In the genomic region with DNA sequence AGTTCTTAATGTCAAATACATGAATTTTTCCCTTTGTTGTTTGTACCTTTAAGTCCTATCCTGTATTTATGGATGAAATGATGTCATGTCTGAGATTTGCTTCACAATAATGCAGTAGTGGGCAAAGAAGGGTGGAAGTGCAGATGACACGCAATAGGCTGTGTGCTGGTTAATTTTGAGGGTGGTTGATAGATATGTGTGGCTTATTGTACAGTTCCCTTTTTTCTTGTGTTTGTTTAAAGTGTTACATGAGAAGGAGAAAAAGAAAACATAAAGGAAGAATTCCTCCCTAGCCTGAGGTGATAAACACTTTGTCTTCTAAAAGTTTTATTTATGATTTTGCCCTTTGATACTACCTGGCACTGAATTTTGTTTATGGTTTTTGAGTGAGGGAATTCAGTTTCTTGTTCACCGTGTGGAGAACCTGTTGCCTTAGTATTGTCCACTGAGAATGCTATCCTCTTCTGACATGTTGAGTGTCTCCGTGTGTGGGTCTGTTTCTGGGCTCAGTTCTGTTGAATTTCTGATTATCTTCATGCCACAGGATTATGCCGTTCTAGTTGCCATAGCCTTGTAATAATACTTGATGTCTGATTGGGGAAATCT, we compare ENCODE assay signal across 1 cellular context.
TF ChIP-seq lines count a peak whose summit lies in the region.

No MANE protein-coding gene starts in this region.

TF ChIP-seq in K562, 482 proteins besides CTCF, POLR2A, EP300 and RAD21:
- TF ChIP-seq POLR2H (tag; IDR thresholded peaks at IDR 0.05; ENCODE audit: low read depth) (no peak), ZNF197 (CRISPR knock-in tag; IDR thresholded peaks at IDR 0.05; ENCODE audit: low read depth) (no peak), ETV6 (IDR thresholded peaks at IDR 0.05; ENCODE audit: borderline replicate concordance in 1 of 2, low read depth in 2 of 2, low read length in 1 of 2) (no peak), ETV6 (CRISPR knock-in tag; IDR thresholded peaks at IDR 0.05; ENCODE audit: borderline replicate concordance) (no peak), HEY1 (CRISPR knock-in tag; IDR thresholded peaks at IDR 0.05; ENCODE audit: borderline replicate concordance) (no peak), PHB (CRISPR knock-in tag; IDR thresholded peaks at IDR 0.05) (no peak), MED1 (CRISPR knock-in tag; IDR thresholded peaks at IDR 0.05; ENCODE audit: borderline replicate concordance) (no peak), TRIM24 (IDR thresholded peaks at IDR 0.05) (no peak), ELF2 (CRISPR knock-in tag; IDR thresholded peaks at IDR 0.05) (no peak), SMAD4 (CRISPR knock-in tag; conservative IDR thresholded peaks at IDR 0.05) (no peak), NFYB (IDR thresholded peaks at IDR 0.05; ENCODE audit: extremely low read depth, insufficient read length) (no peak), ZNF717 (CRISPR knock-in tag; IDR thresholded peaks at IDR 0.05) (no peak), MYBL2 (IDR thresholded peaks at IDR 0.05; ENCODE audit: low read depth) (no peak), MYBL2 (CRISPR knock-in tag; IDR thresholded peaks at IDR 0.05; ENCODE audit: borderline replicate concordance) (no peak)
- TF ChIP-seq, protein P1, sequence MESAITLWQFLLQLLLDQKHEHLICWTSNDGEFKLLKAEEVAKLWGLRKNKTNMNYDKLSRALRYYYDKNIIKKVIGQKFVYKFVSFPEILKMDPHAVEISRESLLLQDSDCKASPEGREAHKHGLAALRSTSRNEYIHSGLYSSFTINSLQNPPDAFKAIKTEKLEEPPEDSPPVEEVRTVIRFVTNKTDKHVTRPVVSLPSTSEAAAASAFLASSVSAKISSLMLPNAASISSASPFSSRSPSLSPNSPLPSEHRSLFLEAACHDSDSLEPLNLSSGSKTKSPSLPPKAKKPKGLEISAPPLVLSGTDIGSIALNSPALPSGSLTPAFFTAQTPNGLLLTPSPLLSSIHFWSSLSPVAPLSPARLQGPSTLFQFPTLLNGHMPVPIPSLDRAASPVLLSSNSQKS (CRISPR knock-in tag; IDR thresholded peaks at IDR 0.05) = no peak
- TF ChIP-seq, protein P2, sequence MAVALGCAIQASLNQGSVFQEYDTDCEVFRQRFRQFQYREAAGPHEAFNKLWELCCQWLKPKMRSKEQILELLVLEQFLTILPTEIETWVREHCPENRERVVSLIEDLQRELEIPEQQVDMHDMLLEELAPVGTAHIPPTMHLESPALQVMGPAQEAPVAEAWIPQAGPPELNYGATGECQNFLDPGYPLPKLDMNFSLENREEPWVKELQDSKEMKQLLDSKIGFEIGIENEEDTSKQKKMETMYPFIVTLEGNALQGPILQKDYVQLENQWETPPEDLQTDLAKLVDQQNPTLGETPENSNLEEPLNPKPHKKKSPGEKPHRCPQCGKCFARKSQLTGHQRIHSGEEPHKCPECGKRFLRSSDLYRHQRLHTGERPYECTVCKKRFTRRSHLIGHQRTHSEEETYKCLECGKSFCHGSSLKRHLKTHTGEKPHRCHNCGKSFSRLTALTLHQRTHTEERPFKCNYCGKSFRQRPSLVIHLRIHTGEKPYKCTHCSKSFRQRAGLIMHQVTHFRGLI (CRISPR knock-in tag; IDR thresholded peaks at IDR 0.05) = no peak
- TF ChIP-seq, protein P3, sequence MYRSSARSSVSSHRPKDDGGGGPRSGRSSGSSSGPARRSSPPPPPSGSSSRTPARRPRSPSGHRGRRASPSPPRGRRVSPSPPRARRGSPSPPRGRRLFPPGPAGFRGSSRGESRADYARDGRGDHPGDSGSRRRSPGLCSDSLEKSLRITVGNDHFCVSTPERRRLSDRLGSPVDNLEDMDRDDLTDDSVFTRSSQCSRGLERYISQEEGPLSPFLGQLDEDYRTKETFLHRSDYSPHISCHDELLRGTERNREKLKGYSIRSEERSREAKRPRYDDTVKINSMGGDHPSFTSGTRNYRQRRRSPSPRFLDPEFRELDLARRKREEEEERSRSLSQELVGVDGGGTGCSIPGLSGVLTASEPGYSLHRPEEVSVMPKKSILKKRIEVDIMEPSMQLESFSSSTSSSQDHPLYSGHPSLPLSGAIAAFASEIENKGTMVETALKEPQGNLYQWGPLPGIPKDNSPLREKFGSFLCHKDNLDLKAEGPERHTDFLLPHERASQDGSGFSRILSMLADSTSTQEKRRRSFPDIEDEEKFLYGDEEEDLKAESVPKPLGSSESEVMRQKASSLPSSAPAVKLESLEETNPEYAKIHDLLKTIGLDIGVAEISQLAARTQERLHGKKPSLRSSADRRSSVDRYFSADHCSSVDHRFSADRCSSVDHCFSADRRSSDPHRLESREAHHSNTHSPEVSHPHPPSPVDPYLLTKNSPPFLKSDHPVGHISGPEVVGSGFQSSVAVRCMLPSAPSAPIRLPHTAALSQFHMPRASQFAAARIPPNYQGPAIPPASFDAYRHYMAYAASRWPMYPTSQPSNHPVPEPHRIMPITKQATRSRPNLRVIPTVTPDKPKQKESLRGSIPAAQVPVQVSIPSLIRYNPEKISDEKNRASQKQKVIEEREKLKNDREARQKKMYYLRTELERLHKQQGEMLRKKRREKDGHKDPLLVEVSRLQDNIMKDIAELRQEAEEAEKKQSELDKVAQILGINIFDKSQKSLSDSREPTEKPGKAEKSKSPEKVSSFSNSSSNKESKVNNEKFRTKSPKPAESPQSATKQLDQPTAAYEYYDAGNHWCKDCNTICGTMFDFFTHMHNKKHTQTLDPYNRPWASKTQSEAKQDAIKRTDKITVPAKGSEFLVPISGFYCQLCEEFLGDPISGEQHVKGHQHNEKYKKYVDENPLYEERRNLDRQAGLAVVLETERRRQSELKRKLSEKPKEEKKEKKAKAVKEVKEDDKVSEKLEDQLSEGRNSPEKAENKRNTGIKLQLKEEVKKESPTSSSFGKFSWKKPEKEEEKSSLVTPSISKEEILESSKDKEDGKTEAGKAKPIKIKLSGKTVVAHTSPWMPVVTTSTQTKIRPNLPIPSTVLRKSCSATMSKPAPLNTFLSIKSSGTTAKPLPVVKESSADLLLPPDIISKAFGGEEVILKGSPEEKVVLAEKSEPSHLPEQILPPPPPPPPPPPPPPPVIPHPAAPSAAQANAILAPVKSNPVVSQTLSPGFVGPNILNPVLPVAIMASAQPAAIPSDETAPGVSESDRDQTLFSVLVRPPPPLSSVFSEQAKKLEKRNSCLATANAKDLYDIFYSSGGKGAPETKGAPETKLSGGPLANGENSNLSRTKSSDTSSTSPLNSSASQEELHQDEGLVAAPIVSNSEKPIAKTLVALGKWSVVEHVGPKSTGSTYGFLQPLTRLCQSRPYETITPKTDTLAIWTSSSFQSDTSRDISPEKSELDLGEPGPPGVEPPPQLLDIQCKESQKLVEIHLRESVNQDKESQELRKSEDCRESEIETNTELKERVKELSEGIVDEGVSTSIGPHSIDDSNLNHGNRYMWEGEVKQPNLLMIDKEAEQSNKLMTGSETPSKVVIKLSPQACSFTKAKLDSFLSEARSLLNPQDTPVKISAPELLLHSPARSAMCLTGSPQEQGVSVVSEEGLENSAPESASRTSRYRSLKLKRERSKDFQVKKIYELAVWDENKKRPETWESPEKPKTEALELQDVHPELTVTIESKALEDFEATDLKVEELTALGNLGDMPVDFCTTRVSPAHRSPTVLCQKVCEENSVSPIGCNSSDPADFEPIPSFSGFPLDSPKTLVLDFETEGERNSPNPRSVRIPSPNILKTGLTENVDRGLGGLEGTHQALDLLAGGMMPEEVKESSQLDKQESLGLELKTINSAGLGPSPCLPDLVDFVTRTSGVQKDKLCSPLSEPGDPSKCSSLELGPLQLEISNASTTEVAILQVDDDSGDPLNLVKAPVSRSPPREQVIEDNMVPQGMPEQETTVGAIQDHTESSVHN (IDR thresholded peaks at IDR 0.05; ENCODE audit: borderline replicate concordance in 1 of 2, low read depth in 1 of 2) = no peak
- TF ChIP-seq, protein P4, sequence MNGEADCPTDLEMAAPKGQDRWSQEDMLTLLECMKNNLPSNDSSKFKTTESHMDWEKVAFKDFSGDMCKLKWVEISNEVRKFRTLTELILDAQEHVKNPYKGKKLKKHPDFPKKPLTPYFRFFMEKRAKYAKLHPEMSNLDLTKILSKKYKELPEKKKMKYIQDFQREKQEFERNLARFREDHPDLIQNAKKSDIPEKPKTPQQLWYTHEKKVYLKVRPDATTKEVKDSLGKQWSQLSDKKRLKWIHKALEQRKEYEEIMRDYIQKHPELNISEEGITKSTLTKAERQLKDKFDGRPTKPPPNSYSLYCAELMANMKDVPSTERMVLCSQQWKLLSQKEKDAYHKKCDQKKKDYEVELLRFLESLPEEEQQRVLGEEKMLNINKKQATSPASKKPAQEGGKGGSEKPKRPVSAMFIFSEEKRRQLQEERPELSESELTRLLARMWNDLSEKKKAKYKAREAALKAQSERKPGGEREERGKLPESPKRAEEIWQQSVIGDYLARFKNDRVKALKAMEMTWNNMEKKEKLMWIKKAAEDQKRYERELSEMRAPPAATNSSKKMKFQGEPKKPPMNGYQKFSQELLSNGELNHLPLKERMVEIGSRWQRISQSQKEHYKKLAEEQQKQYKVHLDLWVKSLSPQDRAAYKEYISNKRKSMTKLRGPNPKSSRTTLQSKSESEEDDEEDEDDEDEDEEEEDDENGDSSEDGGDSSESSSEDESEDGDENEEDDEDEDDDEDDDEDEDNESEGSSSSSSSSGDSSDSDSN (IDR thresholded peaks at IDR 0.05; ENCODE audit: borderline replicate concordance in 1 of 2, low read depth in 2 of 2, low read length in 2 of 2) = no peak
- TF ChIP-seq, protein P5, sequence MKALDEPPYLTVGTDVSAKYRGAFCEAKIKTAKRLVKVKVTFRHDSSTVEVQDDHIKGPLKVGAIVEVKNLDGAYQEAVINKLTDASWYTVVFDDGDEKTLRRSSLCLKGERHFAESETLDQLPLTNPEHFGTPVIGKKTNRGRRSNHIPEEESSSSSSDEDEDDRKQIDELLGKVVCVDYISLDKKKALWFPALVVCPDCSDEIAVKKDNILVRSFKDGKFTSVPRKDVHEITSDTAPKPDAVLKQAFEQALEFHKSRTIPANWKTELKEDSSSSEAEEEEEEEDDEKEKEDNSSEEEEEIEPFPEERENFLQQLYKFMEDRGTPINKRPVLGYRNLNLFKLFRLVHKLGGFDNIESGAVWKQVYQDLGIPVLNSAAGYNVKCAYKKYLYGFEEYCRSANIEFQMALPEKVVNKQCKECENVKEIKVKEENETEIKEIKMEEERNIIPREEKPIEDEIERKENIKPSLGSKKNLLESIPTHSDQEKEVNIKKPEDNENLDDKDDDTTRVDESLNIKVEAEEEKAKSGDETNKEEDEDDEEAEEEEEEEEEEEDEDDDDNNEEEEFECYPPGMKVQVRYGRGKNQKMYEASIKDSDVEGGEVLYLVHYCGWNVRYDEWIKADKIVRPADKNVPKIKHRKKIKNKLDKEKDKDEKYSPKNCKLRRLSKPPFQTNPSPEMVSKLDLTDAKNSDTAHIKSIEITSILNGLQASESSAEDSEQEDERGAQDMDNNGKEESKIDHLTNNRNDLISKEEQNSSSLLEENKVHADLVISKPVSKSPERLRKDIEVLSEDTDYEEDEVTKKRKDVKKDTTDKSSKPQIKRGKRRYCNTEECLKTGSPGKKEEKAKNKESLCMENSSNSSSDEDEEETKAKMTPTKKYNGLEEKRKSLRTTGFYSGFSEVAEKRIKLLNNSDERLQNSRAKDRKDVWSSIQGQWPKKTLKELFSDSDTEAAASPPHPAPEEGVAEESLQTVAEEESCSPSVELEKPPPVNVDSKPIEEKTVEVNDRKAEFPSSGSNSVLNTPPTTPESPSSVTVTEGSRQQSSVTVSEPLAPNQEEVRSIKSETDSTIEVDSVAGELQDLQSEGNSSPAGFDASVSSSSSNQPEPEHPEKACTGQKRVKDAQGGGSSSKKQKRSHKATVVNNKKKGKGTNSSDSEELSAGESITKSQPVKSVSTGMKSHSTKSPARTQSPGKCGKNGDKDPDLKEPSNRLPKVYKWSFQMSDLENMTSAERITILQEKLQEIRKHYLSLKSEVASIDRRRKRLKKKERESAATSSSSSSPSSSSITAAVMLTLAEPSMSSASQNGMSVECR (CRISPR knock-in tag; IDR thresholded peaks at IDR 0.05) = no peak
- TF ChIP-seq, protein P6, sequence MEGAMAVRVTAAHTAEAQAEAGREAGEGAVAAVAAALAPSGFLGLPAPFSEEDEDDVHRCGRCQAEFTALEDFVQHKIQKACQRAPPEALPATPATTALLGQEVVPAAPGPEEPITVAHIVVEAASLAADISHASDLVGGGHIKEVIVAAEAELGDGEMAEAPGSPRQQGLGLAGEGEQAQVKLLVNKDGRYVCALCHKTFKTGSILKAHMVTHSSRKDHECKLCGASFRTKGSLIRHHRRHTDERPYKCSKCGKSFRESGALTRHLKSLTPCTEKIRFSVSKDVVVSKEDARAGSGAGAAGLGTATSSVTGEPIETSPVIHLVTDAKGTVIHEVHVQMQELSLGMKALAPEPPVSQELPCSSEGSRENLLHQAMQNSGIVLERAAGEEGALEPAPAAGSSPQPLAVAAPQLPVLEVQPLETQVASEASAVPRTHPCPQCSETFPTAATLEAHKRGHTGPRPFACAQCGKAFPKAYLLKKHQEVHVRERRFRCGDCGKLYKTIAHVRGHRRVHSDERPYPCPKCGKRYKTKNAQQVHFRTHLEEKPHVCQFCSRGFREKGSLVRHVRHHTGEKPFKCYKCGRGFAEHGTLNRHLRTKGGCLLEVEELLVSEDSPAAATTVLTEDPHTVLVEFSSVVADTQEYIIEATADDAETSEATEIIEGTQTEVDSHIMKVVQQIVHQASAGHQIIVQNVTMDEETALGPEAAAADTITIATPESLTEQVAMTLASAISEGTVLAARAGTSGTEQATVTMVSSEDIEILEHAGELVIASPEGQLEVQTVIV (CRISPR knock-in tag; IDR thresholded peaks at IDR 0.05; ENCODE audit: borderline replicate concordance) = no peak
